In the genomic region with DNA sequence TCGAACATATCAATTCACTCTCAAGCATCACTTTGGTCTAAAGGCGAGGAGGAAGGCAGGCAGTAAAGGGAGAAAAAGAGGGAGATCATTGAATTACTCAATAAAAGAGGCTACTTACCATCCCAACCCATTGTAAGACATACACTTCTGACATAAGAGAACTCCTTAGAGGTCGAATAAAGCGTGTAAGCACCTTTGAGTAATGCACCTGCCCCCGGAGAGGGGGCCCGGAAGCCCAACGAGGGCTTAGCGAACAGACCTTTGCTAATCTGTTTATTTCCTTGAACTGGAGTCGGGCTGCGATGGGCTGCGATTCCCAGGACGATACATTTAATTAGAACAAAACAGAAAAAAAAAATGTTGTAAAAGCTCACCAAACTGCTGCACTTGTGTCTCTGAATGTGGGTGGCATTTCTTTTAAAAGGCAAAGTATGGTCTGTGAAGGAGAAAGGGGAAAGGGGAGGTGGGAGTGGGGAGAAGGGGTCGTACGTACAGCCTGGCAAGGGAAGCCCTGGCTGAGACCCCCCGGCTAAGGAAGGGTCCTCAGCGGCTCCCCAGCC, we compare ENCODE assay signal across 8 cellular contexts. TPM values are rescaled to one million over a fixed set of nuclear protein-coding genes. Genes with fewer than 3 reads are reported as not detected.
DNase-seq lines count a peak whose midpoint lies in the region; ATAC-seq and TF ChIP-seq lines count a peak whose summit lies in the region.

No MANE protein-coding gene starts in this region.

- H3K27ac ChIP-seq in esophagus (ENCODE audit: low read depth in 2 of 2, low read length in 1 of 2) = peak overlapping the region; percentile 100

- WGBS in esophagus, 2 donors = 2 to 3% methylated on average over 16 of the region's 16 CpGs

- H3K4me1 ChIP-seq in esophagus (ENCODE audit: control insufficient read depth in 2 of 2, insufficient read depth in 2 of 2, low read length in 1 of 2) = peaks cover 0 to 5% of the 10 kb centered on the region in 2 donors

- H3K4me3 ChIP-seq in BJ (ENCODE audit: low read depth, low read length) (peak overlapping the region; percentile 73), esophagus (ENCODE audit: low read depth in 1 of 2, low read length in 2 of 2) (peak overlapping the region; percentile 75 to 94)

- no peaks in the 10 kb centered on the region for H3K27me3 ChIP-seq in BJ (ENCODE audit: control insufficient read depth, insufficient read depth, low read length)
- H3K27me3 ChIP-seq in esophagus (ENCODE audit: control insufficient read depth in 1 of 2, insufficient read depth in 2 of 2, low read length in 2 of 2) = no peaks in the 10 kb centered on the region

- CTCF ChIA-PET in BJ (lab: Yijun Ruan, JAX) = interaction anchor here (1.1 kb wide), 1 partner anchor 13 kb away, joined by 3 read pairs; no protein-coding TSS in a partner anchor

- H3K36me3 ChIP-seq in BJ (ENCODE audit: control insufficient read depth, insufficient read depth, low read length) (peaks cover 7% of the 10 kb centered on the region), esophagus (ENCODE audit: control insufficient read depth in 2 of 2, insufficient read depth in 2 of 2, low read length in 1 of 2) (no peaks in the 10 kb centered on the region)

- DNase-seq in BJ (ENCODE audit: low read depth) = no peak
- peak; percentile 48 for DNase-seq in KBM-7
- DNase-seq in activated T-cell treated with anti-CD3 and anti-CD28 coated beads for 1 hour (ENCODE audit: low read depth) = peak; percentile 41
- peak; percentile 41 for DNase-seq in pons (ENCODE audit: low spot score)
- DNase-seq in midbrain (lab: John Stamatoyannopoulos, UW) = no peak
- DNase-seq in NCI-H2196 (lab: John Stamatoyannopoulos, UW; ENCODE audit: unreplicated experiment) = no peak

- no peak for TF ChIP-seq CTCF in BJ (IDR thresholded peaks at IDR 0.05; ENCODE audit: insufficient read depth, low read depth, low read length)

- no peak for ATAC-seq in GM19455 (IDR thresholded peaks at IDR 0.05; ENCODE audit: unreplicated experiment)

- in situ Hi-C loops in KBM-7 (cut with MboI; ENCODE audit: low pct_unique_long_range_greater_than_20kb, low sequenced_read_pairs) = no loop called here

- H3K9me3 ChIP-seq in esophagus (ENCODE audit: control insufficient read depth in 2 of 2, insufficient read depth in 1 of 2, low read depth in 1 of 2, low read length in 1 of 2) = no peaks in the 10 kb centered on the region

- POLR2A ChIA-PET in BJ (lab: Charles Lee) = no interaction called here

RNA-seq across cellular contexts. Expression of gene ZC3H4, which starts 3.0 kb away (rescaled TPM):
- polyA plus RNA-seq in BJ (2011; rRNA removed) = 3.3 and 4.3 TPM in 2 replicates
- 7.1 and 10.1 TPM in 2 replicates for polyA minus RNA-seq in BJ (2011; rRNA and poly(A)+ RNA removed)
- polyA plus RNA-seq in esophagus = 10 to 100 TPM in 1 of 2 donors, 1 to 10 TPM in 1; 8.4 to 13.5 TPM

RNA-seq across cellular contexts. Expression of gene SAE1, which starts 20.0 kb away (rescaled TPM):
- 138 and 156 TPM in 2 replicates for polyA plus RNA-seq in BJ (2011; rRNA removed)
- polyA minus RNA-seq in BJ (2011; rRNA and poly(A)+ RNA removed) = 50.1 and 64.5 TPM in 2 replicates
- 10 to 100 TPM; 17.1 to 53.4 TPM for polyA plus RNA-seq in esophagus

Comparison
In these comparisons a context has a peak if more than half of its experiments do, and no peak if none do; other contexts are left out.
1. DNase-seq: peak in KBM-7 (single experiment), activated T-cell treated with anti-CD3 and anti-CD28 coated beads for 1 hour (single experiment) and pons (single experiment); none in BJ (single experiment), midbrain (single experiment) and NCI-H2196 (single experiment).